25 cellular contexts compared by ENCODE assay signal in the genomic region with DNA sequence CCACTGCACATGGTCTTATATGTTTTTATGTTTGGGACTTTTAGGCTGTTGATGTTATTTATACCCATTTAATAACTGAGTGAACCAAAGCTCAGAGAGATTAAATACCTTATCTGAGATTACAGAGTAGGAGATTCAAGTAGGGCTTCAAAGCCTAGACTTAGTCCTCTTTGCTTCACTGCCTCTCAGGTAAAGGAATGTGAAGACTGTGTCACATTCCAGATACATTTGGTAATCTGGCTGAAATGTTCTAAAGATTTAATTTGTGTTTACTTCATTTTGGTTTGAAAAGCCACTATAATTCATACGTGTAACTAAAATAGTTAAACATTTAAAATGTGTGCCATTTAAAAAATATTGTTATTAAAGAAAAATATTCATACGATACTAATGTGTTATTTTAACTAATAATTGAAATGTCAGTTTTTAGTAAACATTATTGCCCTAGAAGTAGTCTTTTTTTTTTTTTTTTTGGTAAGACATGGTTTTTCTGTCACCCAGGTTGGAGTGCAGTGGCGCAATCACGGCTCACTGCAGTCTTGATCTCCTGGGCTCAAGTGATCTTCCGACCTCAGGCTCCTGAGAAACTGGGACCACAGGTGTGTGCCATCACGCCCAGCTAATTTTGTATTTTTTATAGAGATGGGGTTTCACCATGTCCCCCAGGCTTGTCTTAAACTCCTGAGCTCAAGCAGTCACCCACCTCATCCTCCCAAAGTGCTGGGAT.
"Had no signal": no experiment of that assay in that cellular context is flagged by ENCODE, and none has a peak within 500 bp of the region (broad histone marks: within the 10 kb centered on the region; RNA-seq: fewer than 3 reads in every experiment).

No MANE protein-coding gene starts in this region.

- H3K4me1 Mint-ChIP-seq: activated CD4-positive, alpha-beta memory T cell treated with anti-CD3 and anti-CD28 coated beads, Interleukin-2, amount 10 ng/mL, durations not matched to agents 7 days and 5 days had no signal

- H3K9me3 ChIP-seq: pancreas, psoas muscle, right atrium auricular region, thoracic aorta, upper lobe of left lung had no signal

- H3K4me3 ChIP-seq: pancreas, psoas muscle, right atrium auricular region, thoracic aorta, upper lobe of left lung had no signal

- H3K27me3 Mint-ChIP-seq: activated T-cell treated with anti-CD3 and anti-CD28 coated beads, Interleukin-2, amount 50 U/mL, for 24 hours; activated T-helper 17 cell treated with anti-CD3 and anti-CD28 coated beads, Interleukin-2, amount 50 U/mL, for 72 hours; naive thymus-derived CD4-positive, alpha-beta T cell had no signal

- H3K27ac ChIP-seq: pancreas, psoas muscle, thoracic aorta, upper lobe of left lung, VCaP had no signal

- H3K4me3 Mint-ChIP-seq: activated CD4-positive, alpha-beta memory T cell treated with anti-CD3 and anti-CD28 coated beads, Interleukin-2, amount 10 ng/mL, durations not matched to agents 7 days and 5 days; activated T-cell treated with anti-CD3 and anti-CD28 coated beads, Interleukin-2, amount 50 U/mL, for 24 hours; activated T-helper 17 cell treated with anti-CD3 and anti-CD28 coated beads, Interleukin-2, amount 50 U/mL, for 72 hours; mesothelial cell of epicardium; naive thymus-derived CD4-positive, alpha-beta T cell; T-helper 1 cell treated with Interleukin-12 subunit alpha and Interleukin-12 subunit beta and Interleukin-4 antibody, amounts not matched to agents 30 μg/mL and 1 μg/mL, for 36 hours had no signal

- H3K9me3 Mint-ChIP-seq: activated CD4-positive, alpha-beta memory T cell treated with anti-CD3 and anti-CD28 coated beads, Interleukin-2, amount 10 ng/mL, durations not matched to agents 7 days and 5 days; activated naive CD4-positive, alpha-beta T cell treated with anti-CD3 and anti-CD28 coated beads, Interleukin-2, amount 50 U/mL, for 72 hours; activated T-cell treated with anti-CD3 and anti-CD28 coated beads, Interleukin-2, amount 50 U/mL, for 24 hours; activated T-helper 17 cell treated with anti-CD3 and anti-CD28 coated beads, Interleukin-2, amount 50 U/mL, for 72 hours; mesothelial cell of epicardium; T-helper 1 cell treated with Interleukin-12 subunit alpha and Interleukin-12 subunit beta and Interleukin-4 antibody, amounts not matched to agents 30 μg/mL and 1 μg/mL, for 36 hours had no signal

- ATAC-seq: activated CD4-positive, CD25-positive, alpha-beta regulatory T cell treated with anti-CD3 and anti-CD28 coated beads, Interleukin-2, amount 50 U/mL, for 24 hours; activated naive CD4-positive, alpha-beta T cell treated with anti-CD3 and anti-CD28 coated beads, Interleukin-2, amount 50 U/mL, for 72 hours; activated T-helper 17 cell treated with anti-CD3 and anti-CD28 coated beads, Interleukin-2, amount 50 U/mL, for 72 hours; left ventricle myocardium superior; naive thymus-derived CD4-positive, alpha-beta T cell; psoas muscle; stimulated activated naive CD8-positive, alpha-beta T cell treated with anti-CD3 and anti-CD28 coated beads, Interleukin-15, Interleukin-2, amounts not matched to agents 100 U/mL and 50 U/mL, for 24 hours had no signal

- H3K36me3 ChIP-seq: pancreas, right atrium auricular region, thoracic aorta, upper lobe of left lung had no signal

- H3K36me3 Mint-ChIP-seq: activated naive CD4-positive, alpha-beta T cell treated with anti-CD3 and anti-CD28 coated beads, Interleukin-2, amount 50 U/mL, for 72 hours had no signal

- H3K27ac Mint-ChIP-seq: activated CD4-positive, alpha-beta memory T cell treated with anti-CD3 and anti-CD28 coated beads, Interleukin-2, amount 10 ng/mL, durations not matched to agents 7 days and 5 days; activated naive CD4-positive, alpha-beta T cell treated with anti-CD3 and anti-CD28 coated beads, Interleukin-2, amount 50 U/mL, for 72 hours; activated T-cell treated with anti-CD3 and anti-CD28 coated beads, Interleukin-2, amount 50 U/mL, for 24 hours; activated T-helper 17 cell treated with anti-CD3 and anti-CD28 coated beads, Interleukin-2, amount 50 U/mL, for 72 hours; mesothelial cell of epicardium; naive thymus-derived CD4-positive, alpha-beta T cell; T-helper 1 cell treated with Interleukin-12 subunit alpha and Interleukin-12 subunit beta and Interleukin-4 antibody, amounts not matched to agents 30 μg/mL and 1 μg/mL, for 36 hours had no signal

- H3K27me3 ChIP-seq: pancreas, right atrium auricular region, upper lobe of left lung had no signal

- DNase-seq: activated CD4-positive, alpha-beta memory T cell treated with anti-CD3 and anti-CD28 coated beads, Interleukin-2, amount 10 ng/mL, durations not matched to agents 7 days and 5 days; activated CD4-positive, alpha-beta T cell treated with anti-CD3 and anti-CD28 coated beads for 48 hours; activated CD8-positive, alpha-beta memory T cell treated with anti-CD3 and anti-CD28 coated beads, Interleukin-2, amount 50 U/mL, for 48 hours; activated naive CD4-positive, alpha-beta T cell; activated T-cell treated with anti-CD3 and anti-CD28 coated beads, Interleukin-2, amount 50 U/mL, for 24 hours; dermis blood vessel endothelial cell; effector CD4-positive, alpha-beta T cell; kidney glomerular epithelial cell; left ventricle myocardium superior; mammary epithelial cell; naive thymus-derived CD4-positive, alpha-beta T cell; pancreas; psoas muscle; stimulated activated CD4-positive, alpha-beta T cell treated with anti-CD3 and anti-CD28 coated beads, Interleukin-2, amount 100 ng/mL, for 48 hours; stimulated activated naive CD8-positive, alpha-beta T cell treated with anti-CD3 and anti-CD28 coated beads, Interleukin-15, Interleukin-2, amounts not matched to agents 100 U/mL and 50 U/mL, for 24 hours; T-helper 9 cell; upper lobe of left lung had no signal
